ENCODE assay signal across 9 cellular contexts in genomic region chr10:132961-133898, GRCh38. TPM values are rescaled to one million over a fixed set of nuclear protein-coding genes. Genes with fewer than 3 reads are reported as not detected.
DNase-seq lines count a peak whose midpoint lies in the region; ATAC-seq and TF ChIP-seq lines count a peak whose summit lies in the region.
"Had no signal": no experiment of that assay in that cellular context is flagged by ENCODE, and none has a peak within 500 bp of the region (broad histone marks: within the 10 kb centered on the region; RNA-seq: fewer than 3 reads in every experiment).

No MANE protein-coding gene starts in this region.

- H3K27ac ChIP-seq in Karpas-422 (ENCODE audit: low read length): no peak overlapping the region

- H3K9me3 ChIP-seq in Caco-2 (no peaks in the 10 kb centered on the region), Karpas-422 (ENCODE audit: low read length) (no peaks in the 10 kb centered on the region)

- H3K9me3 Mint-ChIP-seq in Caco-2 (ENCODE audit: unreplicated experiment) (no peaks in the 10 kb centered on the region), MCF 10A (ENCODE audit: unreplicated experiment) (no peaks in the 10 kb centered on the region)

- peaks cover 42% of the 10 kb centered on the region for H3K4me1 ChIP-seq in Caco-2
- peaks cover 6% of the 10 kb centered on the region for H3K4me1 ChIP-seq in Karpas-422 (ENCODE audit: low read length)

- H3K36me3 ChIP-seq in Caco-2 (ENCODE audit: control insufficient read depth, insufficient read depth, low read length): no peaks in the 10 kb centered on the region
- H3K36me3 ChIP-seq in Karpas-422 (ENCODE audit: insufficient read depth, low read length): no peaks in the 10 kb centered on the region

- CTCF ChIA-PET in Caco-2 (lab: Charles Lee): no interaction called here
- CTCF ChIA-PET in MCF 10A (lab: Yijun Ruan, JAX): interaction anchor here (0.5 to 0.6 kb wide), 3 partner anchors 42 to 107 kb away, joined by 3 to 5 read pairs (median 3); no protein-coding TSS in a partner anchor

- peak overlapping the region; percentile 96 for H3K4me3 Mint-ChIP-seq in Caco-2 (ENCODE audit: unreplicated experiment)
- peak overlapping the region; percentile 74 for H3K4me3 Mint-ChIP-seq in MCF 10A (ENCODE audit: unreplicated experiment)

- no peak overlapping the region for H3K4me2 ChIP-seq in Karpas-422 (ENCODE audit: low read depth, low read length, poor library complexity, severe bottlenecking)

- H3K4me1 Mint-ChIP-seq in Caco-2 (ENCODE audit: low read depth, unreplicated experiment) (peaks cover 46% of the 10 kb centered on the region), MCF 10A (ENCODE audit: insufficient read depth, unreplicated experiment) (peaks cover 24% of the 10 kb centered on the region)

- peak in 1 of 2 experiments; percentile 51 for DNase-seq in Caco-2
- peak; percentile 21 for DNase-seq in Karpas-422
- DNase-seq in MCF 10A (ENCODE audit: unreplicated experiment): peak; percentile 59
- peak; percentile 66 for DNase-seq in myocyte (ENCODE audit: low read depth)
- no peak for DNase-seq in left lobe of liver (ENCODE audit: low spot score)
- DNase-seq in NCI-H187 treated with DMSO at 0.1 percent for 48 hours (lab: John Stamatoyannopoulos, UW): no peak
- DNase-seq: stimulated activated CD4-positive, alpha-beta T cell treated with anti-CD3 and anti-CD28 coated beads, Interleukin-2, amount 100 ng/mL, for 24 hours had no signal

- ATAC-seq in left lobe of liver (no peak), HG02870 (IDR thresholded peaks at IDR 0.05; ENCODE audit: unreplicated experiment) (no peak), GM21423 (IDR thresholded peaks at IDR 0.05; ENCODE audit: unreplicated experiment) (no peak)

- H3K9me2 ChIP-seq in Karpas-422 (replicated peaks; ENCODE audit: insufficient read depth, low read length): no peaks in the 10 kb centered on the region

- no peak overlapping the region for H2AFZ ChIP-seq in Karpas-422 (ENCODE audit: low read length)

- H3K9ac ChIP-seq in Karpas-422 (ENCODE audit: low read length): no peak overlapping the region

- H3K4me3 ChIP-seq in Caco-2 (ENCODE audit: low read depth, low read length): peak overlapping the region; percentile 58
- no peak overlapping the region for H3K4me3 ChIP-seq in Karpas-422 (ENCODE audit: low read length)

- POLR2A ChIA-PET in Caco-2 (lab: Charles Lee): interaction anchor here (0.6 kb wide), 1 partner anchor 57 kb away, joined by 3 read pairs; no protein-coding TSS in a partner anchor
- POLR2A ChIA-PET in MCF 10A (lab: Yijun Ruan, JAX): interaction anchor here (0.6 to 1.7 kb wide), 4 partner anchors 10 to 23 kb away, joined by 4 to 13 read pairs (median 6); no protein-coding TSS in a partner anchor

- H3K36me3 Mint-ChIP-seq in Caco-2 (ENCODE audit: insufficient read depth, unreplicated experiment) (peaks cover 27% of the 10 kb centered on the region), MCF 10A (ENCODE audit: insufficient read depth, unreplicated experiment) (no peaks in the 10 kb centered on the region)

- TF ChIP-seq CTCF in Caco-2 (IDR thresholded peaks at IDR 0.05; ENCODE audit: insufficient read depth in 1 of 2, low read depth in 1 of 2, low read length in 1 of 2, severe bottlenecking in 1 of 2, unreplicated experiment in 1 of 2) (no peak), MCF 10A (IDR thresholded peaks at IDR 0.05; ENCODE audit: unreplicated experiment) (no peak)

- no peaks in the 10 kb centered on the region for H3K27me3 Mint-ChIP-seq in Caco-2 (ENCODE audit: insufficient read depth, unreplicated experiment)
- H3K27me3 Mint-ChIP-seq in MCF 10A (ENCODE audit: insufficient read depth, unreplicated experiment): no peaks in the 10 kb centered on the region

- H4K20me1 ChIP-seq in Karpas-422 (ENCODE audit: insufficient read depth, low read depth, low read length): peaks cover 23% of the 10 kb centered on the region

- BruUV-seq in Caco-2 (replicated peaks; lab: Mats Ljungman, UMichigan) (no TSS peak), MCF 10A (replicated peaks; lab: Mats Ljungman, UMichigan) (no TSS peak)

- H3K27ac Mint-ChIP-seq in Caco-2 (ENCODE audit: unreplicated experiment): peak overlapping the region; percentile 87
- H3K27ac Mint-ChIP-seq in MCF 10A (ENCODE audit: low read depth, unreplicated experiment): peak overlapping the region; percentile 57

- no peaks in the 10 kb centered on the region for H3K79me2 ChIP-seq in Karpas-422 (ENCODE audit: low read length)

- intact Hi-C loops in Caco-2 (cut with micrococcal nuclease; ENCODE audit: unreplicated experiment) (no loop called here), MCF 10A (cut with micrococcal nuclease) (no loop called here)

- H3K27me3 ChIP-seq in Caco-2 (replicated peaks; ENCODE audit: control insufficient read depth, insufficient read depth, low read length) (no peaks in the 10 kb centered on the region), Karpas-422 (ENCODE audit: low read length) (no peaks in the 10 kb centered on the region)

RNA-seq across cellular contexts. Expression of gene ZMYND11, which starts 2.0 kb away (rescaled TPM):
- 101 TPM in 2 replicates for total RNA-seq in Caco-2 (2022)
- 2.4 and 8.3 TPM in 2 replicates for total RNA-seq in Karpas-422 (2014; rRNA removed; shearing (Covaris generic); ENCODE audit: low replicate concordance)
- total RNA-seq in MCF 10A (2022): 70.4 and 77.0 TPM in 2 replicates
- 71.0 and 72.6 TPM in 2 replicates for total RNA-seq in myocyte
- 37.8 TPM for polyA plus RNA-seq in myocyte (2012)
- 24.3 TPM for total RNA-seq in left lobe of liver

Comparison
In these comparisons a context has a peak if more than half of its experiments do, and no peak if none do; other contexts are left out.
1. DNase-seq: peak in Karpas-422 (single experiment), MCF 10A (single experiment) and myocyte (single experiment); none in left lobe of liver (single experiment) and NCI-H187 treated with DMSO at 0.1 percent for 48 hours (single experiment).